ENCODE assay signal across 2 cellular contexts in genomic region chr1:53572802-53573148, GRCh38.
TF ChIP-seq lines count a peak whose summit lies in the region.

No MANE protein-coding gene starts in this region.

TF ChIP-seq in HCT116, 20 proteins besides CTCF, POLR2A, EP300 and RAD21 (continued from another document):
- TF ChIP-seq ATF3 (IDR thresholded peaks at IDR 0.05), result no peak
- no peak for TF ChIP-seq SP1 (IDR thresholded peaks at IDR 0.05; ENCODE audit: low read depth)
- TF ChIP-seq EZH2phosphoT487 (IDR thresholded peaks at IDR 0.05; ENCODE audit: borderline replicate concordance), result no peak
- TF ChIP-seq SRF (IDR thresholded peaks at IDR 0.05; ENCODE audit: low read depth), result no peak
- no peak for TF ChIP-seq ELF1 (IDR thresholded peaks at IDR 0.05; ENCODE audit: borderline replicate concordance, low read depth)
- TF ChIP-seq POLR2AphosphoS5 (IDR thresholded peaks at IDR 0.05; ENCODE audit: low read depth, low read length), result no peak
- no peak for TF ChIP-seq JUND (IDR thresholded peaks at IDR 0.05)

TF ChIP-seq in endothelial cell of umbilical vein, 7 proteins besides CTCF, POLR2A, EP300 and RAD21 (continued from another document):
- TF ChIP-seq JUN (IDR thresholded peaks at IDR 0.05; ENCODE audit: borderline replicate concordance, insufficient read depth, insufficient read length, low read depth) (no peak), GATA2 (IDR thresholded peaks at IDR 0.05; ENCODE audit: insufficient read depth, insufficient read length, low read depth, low read length) (no peak), MAX (IDR thresholded peaks at IDR 0.05; ENCODE audit: insufficient read depth, insufficient read length) (no peak)
